ENCODE assay signal across 15 cellular contexts in the genomic region with DNA sequence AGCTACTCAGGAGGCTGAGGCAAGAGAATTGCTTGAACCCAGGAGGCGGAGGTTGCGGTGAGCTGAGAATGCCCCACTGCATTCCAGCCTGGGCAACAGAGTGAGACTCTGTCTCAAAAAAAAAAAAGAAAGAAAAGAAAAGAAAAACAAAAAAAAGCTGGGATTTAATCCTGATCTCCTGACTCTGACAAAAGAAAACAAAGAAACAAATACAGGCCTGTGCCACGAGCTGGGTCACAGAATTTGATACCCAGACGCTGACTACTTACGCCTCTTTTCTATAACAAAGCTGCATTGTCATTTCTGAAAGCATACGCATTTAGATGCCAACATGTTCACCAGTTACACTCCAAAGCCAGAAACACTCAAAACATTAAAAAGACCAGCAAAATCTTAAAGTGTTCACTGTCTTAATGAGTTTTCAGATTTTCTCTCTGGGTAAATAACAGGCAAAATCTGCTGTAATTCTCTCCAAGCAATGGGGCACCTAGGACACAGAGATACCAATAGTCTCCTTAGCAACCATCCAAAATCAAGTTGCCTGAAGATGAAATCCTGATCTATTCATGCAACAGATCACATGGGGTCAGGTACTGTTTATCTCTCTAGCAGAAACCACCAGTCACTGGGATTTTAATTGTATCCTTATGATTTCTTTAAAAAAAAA. TPM values are rescaled to one million over a fixed set of nuclear protein-coding genes. Genes with fewer than 3 reads are reported as not detected.
DNase-seq lines count a peak whose midpoint lies in the region; ATAC-seq and TF ChIP-seq lines count a peak whose summit lies in the region.
"Had no signal": no experiment of that assay in that cellular context is flagged by ENCODE, and none has a peak within 500 bp of the region (broad histone marks: within the 10 kb centered on the region; RNA-seq: fewer than 3 reads in every experiment).

No MANE protein-coding gene starts in this region.

- TF ChIP-seq CTCF in dorsolateral prefrontal cortex (IDR thresholded peaks at IDR 0.05 in 54 of 56, conservative IDR thresholded peaks at IDR 0.05 in 2 of 56; ENCODE audit: low read depth in 1 of 56, partially characterized antibody in 56 of 56) (peak in 6 of 56 donors; percentile 7 to 34 (median 24)), testis (IDR thresholded peaks at IDR 0.05) (no peak), left lung (IDR thresholded peaks at IDR 0.05) (no peak)

- DNase-seq in NCI-H748 (lab: John Stamatoyannopoulos, UW; ENCODE audit: unreplicated experiment) = peak; percentile 47
- DNase-seq in NCI-H748 treated with DMSO at 0.1 percent for 48 hours (lab: John Stamatoyannopoulos, UW) = no peak
- DNase-seq in dorsolateral prefrontal cortex = peak in 4 of 10 donors; percentile 48 to 63 (median 54)
- peak; percentile 70 for DNase-seq in midbrain (lab: John Stamatoyannopoulos, UW)
- peak; percentile 75 for DNase-seq in testis
- no peak for DNase-seq in left lung
- DNase-seq in SHP77 (lab: John Stamatoyannopoulos, UW) = no peak
- DNase-seq: activated CD4-positive, alpha-beta T cell treated with anti-CD3 and anti-CD28 coated beads for 48 hours; CD8-positive, alpha-beta T cell; NCI-H2171 treated with DMSO at 0.1 percent for 48 hours; upper lobe of left lung had no signal

- peak overlapping the region; percentile 59 to 99 (median 92) for H3K27ac ChIP-seq in dorsolateral prefrontal cortex
- peak overlapping the region; percentile 72 to 83 for H3K27ac ChIP-seq in testis
- no peak overlapping the region for H3K27ac ChIP-seq in left lung
- H3K27ac ChIP-seq: A549, skin epidermis, upper lobe of left lung had no signal

- no peaks in the 10 kb centered on the region for H3K36me3 ChIP-seq in testis (ENCODE audit: low read depth, missing control alignments)
- no peaks in the 10 kb centered on the region for H3K36me3 ChIP-seq in left lung
- H3K36me3 ChIP-seq: upper lobe of left lung had no signal

- TF ChIP-seq POLR2A in testis (IDR thresholded peaks at IDR 0.05) = no peak

- H3K4me1 ChIP-seq in testis (peaks cover 8% of the 10 kb centered on the region), left lung (no peaks in the 10 kb centered on the region)
- H3K4me1 ChIP-seq: A549, upper lobe of left lung had no signal

- ATAC-seq in left lung = no peak
- ATAC-seq in GM18909 (IDR thresholded peaks at IDR 0.05; ENCODE audit: poor library complexity, unreplicated experiment) = no peak
- ATAC-seq: A549; CD8-positive, alpha-beta T cell; HepG2 had no signal

- no peaks in the 10 kb centered on the region for H3K9me3 ChIP-seq in testis
- no peaks in the 10 kb centered on the region for H3K9me3 ChIP-seq in left lung
- H3K9me3 ChIP-seq: A549, upper lobe of left lung had no signal

- H3K4me3 ChIP-seq in dorsolateral prefrontal cortex (peak overlapping the region in 21 of 59 donors; percentile 4 to 44 (median 23)), testis (no peak overlapping the region), left lung (no peak overlapping the region)
- H3K4me3 ChIP-seq: A549, skin epidermis, upper lobe of left lung had no signal

- 57 to 59% methylated on average over 6 of the region's 6 CpGs for WGBS in testis, 2 donors

- no peaks in the 10 kb centered on the region for H3K27me3 ChIP-seq in dorsolateral prefrontal cortex
- H3K27me3 ChIP-seq in testis = no peaks in the 10 kb centered on the region
- no peaks in the 10 kb centered on the region for H3K27me3 ChIP-seq in left lung
- H3K27me3 ChIP-seq: upper lobe of left lung had no signal

- intact Hi-C loops in dorsolateral prefrontal cortex (cut with DNase I) (loop anchor here (5.0 kb wide), 1 partner anchor 90 kb away; no protein-coding TSS in a partner anchor), testis (cut with DNase I; ENCODE audit: low total_unique reads) (no loop called here), left lung (cut with DNase I) (no loop called here)

RNA-seq across cellular contexts. Expression of gene GTF2F2, which starts 18.0 kb away (rescaled TPM):
- total RNA-seq in dorsolateral prefrontal cortex (10 to 100 TPM in 119 of 120 experiments, 1 to 10 TPM in 1; 9.9 to 19.8 (median 13.9) TPM), testis (10 to 100 TPM; 28.1 to 29.9 TPM), left lung (10 to 100 TPM; 15.5 to 16.5 TPM)
- 19.0 TPM for polyA plus RNA-seq in testis (ENCODE audit: insufficient read depth, low read depth, low replicate concordance)

Comparison
In these comparisons a context has a peak if more than half of its experiments do, and no peak if none do; other contexts are left out.
1. DNase-seq: peak in NCI-H748 (single experiment), midbrain (single experiment) and testis (single experiment); none in NCI-H748 treated with DMSO at 0.1 percent for 48 hours (single experiment), left lung (0 of 2) and SHP77 (0 of 2).
2. H3K27ac ChIP-seq: peak in dorsolateral prefrontal cortex (59 of 59) and testis (2 of 2); none in left lung (0 of 2).
3. intact Hi-C loops: an anchor here in dorsolateral prefrontal cortex (5.0 kb wide); none called in testis and left lung.